15 cellular contexts compared by ENCODE assay signal in the genomic region with DNA sequence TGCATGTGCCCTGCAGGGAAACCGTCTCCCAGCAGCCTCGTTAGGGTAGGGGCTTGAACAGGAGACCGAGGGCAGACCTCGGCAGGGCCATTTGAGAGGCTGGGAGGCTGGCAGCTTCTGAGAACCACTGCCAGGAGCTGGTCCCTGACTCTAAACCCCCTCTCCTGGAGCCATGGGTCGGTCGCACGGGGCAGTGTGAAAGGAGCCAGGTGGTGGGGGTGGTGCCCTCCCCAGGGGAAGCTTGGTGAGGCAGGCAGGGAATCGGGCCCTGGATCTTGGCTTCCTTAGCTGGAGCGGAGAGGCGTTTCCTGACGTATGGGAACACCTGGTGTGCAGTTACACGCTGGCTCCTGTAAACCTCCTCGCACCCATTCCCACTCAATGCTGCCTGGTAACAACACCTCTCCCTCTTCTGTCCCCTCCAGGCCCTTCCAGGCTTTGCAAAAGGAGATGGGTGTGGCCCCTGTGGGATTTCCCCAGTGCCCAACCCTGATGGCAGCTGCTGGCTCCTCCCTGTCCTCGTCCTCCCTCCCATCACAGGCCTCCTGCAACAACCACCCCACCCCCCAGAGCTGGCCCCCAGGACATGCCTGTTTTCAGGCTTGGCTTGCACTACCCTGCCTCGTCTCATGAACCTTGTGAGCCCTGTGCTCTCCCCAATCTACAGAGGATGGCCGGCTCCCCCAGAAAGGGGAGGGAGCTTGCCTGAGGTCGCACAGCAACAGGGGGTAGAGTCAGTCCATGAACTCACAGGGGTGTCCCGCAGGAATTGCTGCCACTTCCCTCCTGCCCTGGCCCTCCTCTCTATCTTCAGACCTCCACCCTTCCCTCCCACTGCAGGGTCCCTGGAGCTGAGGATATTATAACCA. TPM values are rescaled to one million over a fixed set of nuclear protein-coding genes. Genes with fewer than 3 reads are reported as not detected.
A peak's percentile ranks its signal among the peaks of the same experiment; 100 is the strongest.
DNase-seq lines count a peak whose midpoint lies in the region; ATAC-seq, FAIRE-seq and TF ChIP-seq lines count a peak whose summit lies in the region.
"Had no signal": no experiment of that assay in that cellular context is flagged by ENCODE, and none has a peak within 500 bp of the region (broad histone marks: within the 10 kb centered on the region; RNA-seq: fewer than 3 reads in every experiment).

No MANE protein-coding gene starts in this region.

- TF ChIP-seq POLR2A in HCT116 (IDR thresholded peaks at IDR 0.05; ENCODE audit: borderline replicate concordance, extremely low read depth, insufficient read depth, insufficient read length) = no peak

- H3K9me2 ChIP-seq in HCT116 (ENCODE audit: insufficient read depth) = no peaks in the 10 kb centered on the region

- ATAC-seq in HCT116 (peak; percentile 69), pancreas (peak; percentile 59 to 78 (median 72)), HG02571 (IDR thresholded peaks at IDR 0.05; ENCODE audit: unreplicated experiment) (no peak), GM21576 (IDR thresholded peaks at IDR 0.05; ENCODE audit: unreplicated experiment) (no peak)

- no peak overlapping the region for H3K4me2 ChIP-seq in HCT116 (ENCODE audit: low read length)

- TF ChIP-seq CTCF in HCT116 (IDR thresholded peaks at IDR 0.05 in 2 of 3, conservative IDR thresholded peaks at IDR 0.05 in 1 of 3; ENCODE audit: borderline replicate concordance in 1 of 3, insufficient read depth in 1 of 3, low read depth in 2 of 3, low read length in 2 of 3) (no peak), pancreas (IDR thresholded peaks at IDR 0.05) (no peak)

- H3K36me3 ChIP-seq in HCT116 (ENCODE audit: control insufficient read depth in 1 of 2, insufficient read depth in 2 of 2, low read length in 2 of 2) (no peaks in the 10 kb centered on the region), pancreas (no peaks in the 10 kb centered on the region)

- intact Hi-C loops in HCT116 (cut with micrococcal nuclease) (no loop called here), pancreas (cut with DNase I) (no loop called here)
- intact Hi-C loops in dendritic cell treated with granulocyte-macrophage colony-stimulating factor and Interleukin-4, amounts not matched to agents 40 ng/mL and 50 ng/mL, for 4 days (cut with micrococcal nuclease) = no loop called here

- no TSS peak for BruUV-seq in HCT116 (replicated peaks; lab: Mats Ljungman, UMichigan)

- RAD21 ChIA-PET in HCT116 (lab: Charles Lee; ENCODE audit: low non-redundant PET in 1 of 2, low total read pairs in 2 of 2, uncharacterized antibody in 2 of 2, unreplicated experiment in 2 of 2) = no interaction called here

- POLR2A ChIA-PET in HCT116 (lab: Charles Lee) = no interaction called here

- H3K4me1 ChIP-seq in HCT116 (ENCODE audit: control insufficient read depth in 1 of 2, insufficient read depth in 2 of 2, low read length in 2 of 2) (peaks cover 0 to 12% of the 10 kb centered on the region in 2 experiments; a peak in 2 of 4 replicates), pancreas (peaks cover 0 to 6% (median 0%) of the 10 kb centered on the region in 3 donors)

- no peak for FAIRE-seq in pancreas (lab: Jason Lieb, UNC)

- H3K27ac Mint-ChIP-seq in dendritic cell treated with granulocyte-macrophage colony-stimulating factor and Interleukin-4, amounts not matched to agents 40 ng/mL and 50 ng/mL, for 4 days = no peak overlapping the region
- H3K27ac Mint-ChIP-seq: activated T-helper 2 cell treated with anti-CD3 and anti-CD28 coated beads, Interferon-gamma antibody, Interleukin-2, Interleukin-4, amounts not matched to agents 10 μg/mL and 5 μg/mL and 100 μg/mL, durations not matched to agents 14 hours and 24 hours and 36 hours had no signal

- H3K27me3 Mint-ChIP-seq in dendritic cell treated with granulocyte-macrophage colony-stimulating factor and Interleukin-4, amounts not matched to agents 40 ng/mL and 50 ng/mL, for 4 days = peaks cover 1% of the 10 kb centered on the region

- 56 to 64% methylated on average over 18 of the region's 18 CpGs for WGBS in pancreas, 2 donors

- TF ChIP-seq RAD21 in HCT116 (IDR thresholded peaks at IDR 0.05; ENCODE audit: low read depth) = no peak

- H2AFZ ChIP-seq in HCT116 (ENCODE audit: low read depth, low read length, poor library complexity, severe bottlenecking) = no peak overlapping the region

- H3K9me3 ChIP-seq in HCT116 (ENCODE audit: control insufficient read depth in 1 of 2, insufficient read depth in 1 of 2, low read depth in 1 of 2, low read length in 2 of 2) (no peaks in the 10 kb centered on the region), pancreas (no peaks in the 10 kb centered on the region)

- H3K4me1 Mint-ChIP-seq in dendritic cell treated with granulocyte-macrophage colony-stimulating factor and Interleukin-4, amounts not matched to agents 40 ng/mL and 50 ng/mL, for 4 days (ENCODE audit: low read depth) = peaks cover 40% of the 10 kb centered on the region

- CTCF ChIA-PET in HCT116 (lab: Charles Lee) = interaction anchor here (0.6 kb wide), 1 partner anchor 25 kb away, joined by 3 read pairs; no protein-coding TSS in a partner anchor

- H3K27me3 ChIP-seq in HCT116 (ENCODE audit: insufficient read depth, low read length) (no peaks in the 10 kb centered on the region), pancreas (no peaks in the 10 kb centered on the region)

- H3K4me3 Mint-ChIP-seq in dendritic cell treated with granulocyte-macrophage colony-stimulating factor and Interleukin-4, amounts not matched to agents 40 ng/mL and 50 ng/mL, for 4 days = peak overlapping the region; percentile 26

- H3K36me3 Mint-ChIP-seq in dendritic cell treated with granulocyte-macrophage colony-stimulating factor and Interleukin-4, amounts not matched to agents 40 ng/mL and 50 ng/mL, for 4 days (ENCODE audit: low read depth) = no peaks in the 10 kb centered on the region

- H4K20me1 ChIP-seq in HCT116 (ENCODE audit: insufficient read depth) = no peaks in the 10 kb centered on the region

- no peak overlapping the region for H3K9ac ChIP-seq in HCT116 (ENCODE audit: low read length)

- no peaks in the 10 kb centered on the region for H3K9me3 Mint-ChIP-seq in dendritic cell treated with granulocyte-macrophage colony-stimulating factor and Interleukin-4, amounts not matched to agents 40 ng/mL and 50 ng/mL, for 4 days
- H3K9me3 Mint-ChIP-seq: activated T-helper 2 cell treated with anti-CD3 and anti-CD28 coated beads, Interferon-gamma antibody, Interleukin-2, Interleukin-4, amounts not matched to agents 10 μg/mL and 5 μg/mL and 100 μg/mL, durations not matched to agents 14 hours and 24 hours and 36 hours had no signal

- H3K4me3 ChIP-seq in HCT116 (replicated peaks in 1 of 2; ENCODE audit: low read depth in 1 of 2, low read length in 2 of 2) (no peak overlapping the region), pancreas (no peak overlapping the region)
- H3K4me3 ChIP-seq: lung had no signal

- no peaks in the 10 kb centered on the region for H3K79me2 ChIP-seq in HCT116 (ENCODE audit: insufficient read depth, low read length)

- H3K27ac ChIP-seq in HCT116 (ENCODE audit: low read depth, low read length) = no peak overlapping the region
- H3K27ac ChIP-seq in pancreas = no peak overlapping the region

- DNase-seq in NCI-H2029 (lab: John Stamatoyannopoulos, UW) (peak; percentile 10), NCI-H2029 treated with DMSO at 0.1 percent for 48 hours (lab: John Stamatoyannopoulos, UW) (no peak), HCT116 (ENCODE audit: low read depth, low spot score) (no peak), pancreas (peak in 5 of 6 donors; percentile 58 to 76 (median 60)), NCI-H82 treated with DMSO at 0.1 percent for 48 hours (lab: John Stamatoyannopoulos, UW; ENCODE audit: unreplicated experiment) (no peak)
- DNase-seq: OCI-M1 had no signal

TF ChIP-seq in HCT116, 20 proteins besides CTCF, POLR2A, EP300 and RAD21:
- no peak for TF ChIP-seq ZNF274 (IDR thresholded peaks at IDR 0.05; ENCODE audit: low read depth, low read length)
- no peak for TF ChIP-seq ZFX (IDR thresholded peaks at IDR 0.05)
- no peak for TF ChIP-seq EZH2phosphoT487 (IDR thresholded peaks at IDR 0.05; ENCODE audit: borderline replicate concordance)
- TF ChIP-seq SP1 (IDR thresholded peaks at IDR 0.05; ENCODE audit: low read depth) = no peak
- no peak for TF ChIP-seq ELF1 (IDR thresholded peaks at IDR 0.05; ENCODE audit: borderline replicate concordance, low read depth)
- no peak for TF ChIP-seq TCF7L2 (IDR thresholded peaks at IDR 0.05; ENCODE audit: borderline replicate concordance, extremely low read depth, insufficient read depth, insufficient read length)
- no peak for TF ChIP-seq EGR1 (IDR thresholded peaks at IDR 0.05; ENCODE audit: low read depth)
- no peak for TF ChIP-seq JUND (IDR thresholded peaks at IDR 0.05)

RNA-seq across cellular contexts. Expression of a gene that starts 24.4 kb away (rescaled TPM):
- total RNA-seq in HCT116 (2021; ENCODE audit: unreplicated experiment) = 0.47 TPM
- 0.21 and 0.27 TPM in 2 replicates for polyA plus RNA-seq in HCT116 (2012)
- total RNA-seq in pancreas = under 1 TPM; 0.04 to 0.50 (median 0.25) TPM
- 1 to 10 TPM; 1.1 to 1.5 TPM for polyA plus RNA-seq in pancreas
- total RNA-seq: cerebellum, fibroblast of villous mesenchyme, MCF 10A, renal cortical epithelial cell had no signal

RNA-seq across cellular contexts. Expression of a gene that starts 46.4 kb away (rescaled TPM):
- total RNA-seq in HCT116 (2021; ENCODE audit: unreplicated experiment) (0.34 TPM), pancreas (not detected)
- polyA plus RNA-seq in HCT116 (2012) = 0.09 and 0.56 TPM in 2 replicates
- polyA plus RNA-seq in pancreas = under 1 TPM in 1 of 2 donors, not detected in 1; 0.14 TPM
- total RNA-seq: cerebellum, fibroblast of villous mesenchyme, lung, MCF 10A, renal cortical epithelial cell had no signal

RNA-seq across cellular contexts. Expression of a gene that starts 53.3 kb away (rescaled TPM):
- total RNA-seq in HCT116 (2021; ENCODE audit: unreplicated experiment) (24.5 TPM), pancreas (1 to 10 TPM in 4 of 6 donors, under 1 TPM in 2; 0.32 to 3.1 (median 1.2) TPM)
- polyA plus RNA-seq in HCT116 (2012) = 21.5 and 25.6 TPM in 2 replicates
- polyA plus RNA-seq in pancreas = 1 to 10 TPM; 1.3 to 1.8 TPM

RNA-seq across cellular contexts. Expression of a gene that starts 57.2 kb away (rescaled TPM):
- total RNA-seq in HCT116 (2021; ENCODE audit: unreplicated experiment) (54.2 TPM), pancreas (1 to 10 TPM in 4 of 6 donors, under 1 TPM in 2; 0.23 to 2.0 (median 1.4) TPM)
- polyA plus RNA-seq in HCT116 (2012) = 32.2 and 38.1 TPM in 2 replicates
- 1 to 10 TPM in 1 of 2 donors, under 1 TPM in 1; 0.80 to 5.0 TPM for polyA plus RNA-seq in pancreas
- total RNA-seq: MCF 10A had no signal

Comparison
In these comparisons a context has a peak if more than half of its experiments do, and no peak if none do; other contexts are left out.
1. DNase-seq: peak in NCI-H2029 (single experiment) and pancreas (5 of 6); none in NCI-H2029 treated with DMSO at 0.1 percent for 48 hours (single experiment), HCT116 (single experiment) and NCI-H82 treated with DMSO at 0.1 percent for 48 hours (single experiment).
2. ATAC-seq: peak in HCT116 (single experiment) and pancreas (4 of 4); none in HG02571 (single experiment) and GM21576 (single experiment).